8 cellular contexts compared by ENCODE assay signal in the genomic region with DNA sequence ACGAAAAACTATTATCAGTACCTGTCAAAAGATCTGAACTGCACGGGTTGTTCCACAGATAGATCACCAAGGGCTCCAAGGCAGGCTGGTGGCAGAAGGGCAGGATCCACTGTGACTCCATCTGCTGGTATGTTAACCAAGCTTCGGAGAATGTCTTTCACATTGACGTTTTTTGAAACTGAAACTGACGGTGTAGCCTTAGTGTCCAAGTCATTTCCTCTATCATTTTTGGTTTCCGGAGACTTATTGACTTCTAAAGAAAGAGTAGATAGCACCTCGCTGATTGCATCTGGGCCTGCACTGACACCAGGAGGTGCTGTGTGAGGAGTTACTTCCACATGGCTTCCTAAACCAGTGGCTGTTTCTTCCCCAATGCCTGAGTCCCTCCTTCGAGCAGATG.
DNase-seq lines count a peak whose midpoint lies in the region; ATAC-seq and TF ChIP-seq lines count a peak whose summit lies in the region.

No MANE protein-coding gene starts in this region.

- intact Hi-C loops in left lung (cut with DNase I) = no loop called here

- peaks cover 19 to 31% (median 20%) of the 10 kb centered on the region in 3 donors for H3K4me1 Mint-ChIP-seq in naive B cell

- H3K4me1 ChIP-seq in left lung = no peaks in the 10 kb centered on the region

- peak; percentile 94 for ATAC-seq in GM18868 (IDR thresholded peaks at IDR 0.05; ENCODE audit: unreplicated experiment)
- ATAC-seq in HG02970 (IDR thresholded peaks at IDR 0.05; ENCODE audit: low FRiP score, unreplicated experiment) = peak; percentile 89
- ATAC-seq in naive B cell (ENCODE audit: low read depth in 2 of 2) = peak; percentile 89 to 92
- ATAC-seq in left lung = no peak

- peaks cover 26 to 32% of the 10 kb centered on the region in 2 donors for H3K36me3 Mint-ChIP-seq in naive B cell

- peak overlapping the region in 7 of 8 donors; percentile 12 to 71 (median 59) for H3K4me3 Mint-ChIP-seq in naive B cell

- no peaks in the 10 kb centered on the region for H3K9me3 Mint-ChIP-seq in naive B cell

- peak overlapping the region; percentile 39 to 91 (median 78) for H3K27ac Mint-ChIP-seq in naive B cell

- no peaks in the 10 kb centered on the region for H3K27me3 ChIP-seq in left lung

- peaks cover 0 to 15% of the 10 kb centered on the region in 2 donors for H3K36me3 ChIP-seq in left lung

- H3K4me3 ChIP-seq in left lung = no peak overlapping the region

- no peak for TF ChIP-seq CTCF in left lung (IDR thresholded peaks at IDR 0.05)

- H3K9me3 ChIP-seq in left lung = no peaks in the 10 kb centered on the region

- no peak overlapping the region for H3K27ac ChIP-seq in left lung

- peak; percentile 23 for DNase-seq in activated CD4-positive, CD25-positive, alpha-beta regulatory T cell treated with anti-CD3 and anti-CD28 coated beads, Interleukin-2, amount 50 U/mL, for 16 hours (ENCODE audit: low read depth, low spot score)
- DNase-seq in naive B cell (peak; percentile 31), middle frontal gyrus (ENCODE audit: extremely low spot score, low spot score) (no peak), left lung (no peak), HUDEP-2 (lab: John Stamatoyannopoulos, UW; ENCODE audit: unreplicated experiment in 76 of 76) (no peak), A172 (ENCODE audit: low spot score) (no peak)

- H3K27me3 Mint-ChIP-seq in naive B cell = no peaks in the 10 kb centered on the region

Comparison
In these comparisons a context has a peak if more than half of its experiments do, and no peak if none do; other contexts are left out.
1. DNase-seq: peak in activated CD4-positive, CD25-positive, alpha-beta regulatory T cell treated with anti-CD3 and anti-CD28 coated beads, Interleukin-2, amount 50 U/mL, for 16 hours (single experiment) and naive B cell (single experiment); none in middle frontal gyrus (single experiment), left lung (0 of 2), HUDEP-2 (0 of 76) and A172 (single experiment).